ENCODE assay signal across 21 cellular contexts in the genomic region with DNA sequence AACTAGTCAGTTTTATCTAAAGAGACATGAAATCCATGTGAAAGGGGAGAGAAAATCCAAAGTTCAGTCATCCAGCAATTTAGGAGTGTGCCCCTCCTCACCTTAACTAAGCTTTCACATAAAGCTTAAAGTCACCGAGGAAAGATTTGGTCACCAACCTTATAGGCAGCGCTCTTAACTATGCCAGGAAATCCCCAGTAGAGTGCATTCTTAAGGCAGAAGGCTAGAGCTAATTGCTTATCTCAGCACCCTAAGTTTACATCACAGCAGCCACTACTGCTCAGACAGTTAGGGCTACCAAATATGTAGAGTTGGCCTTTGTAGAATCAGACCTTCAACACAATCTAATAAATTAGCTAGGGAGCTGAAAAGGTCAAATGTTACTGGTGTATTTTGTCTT. TPM values are rescaled to one million over a fixed set of nuclear protein-coding genes. Genes with fewer than 3 reads are reported as not detected.
DNase-seq lines count a peak whose midpoint lies in the region; ATAC-seq and TF ChIP-seq lines count a peak whose summit lies in the region.
"Had no signal": no experiment of that assay in that cellular context is flagged by ENCODE, and none has a peak within 500 bp of the region (broad histone marks: within the 10 kb centered on the region; RNA-seq: fewer than 3 reads in every experiment).

No MANE protein-coding gene starts in this region.

- intact Hi-C loops in left ventricle myocardium superior (cut with micrococcal nuclease) = no loop called here

- H3K27me3 ChIP-seq in right atrium auricular region = no peaks in the 10 kb centered on the region
- H3K27me3 ChIP-seq in mesenchymal stem cell (ENCODE audit: control insufficient read depth in 1 of 2, insufficient read depth in 1 of 2, low read length in 2 of 2) = no peaks in the 10 kb centered on the region
- H3K27me3 ChIP-seq: esophagus muscularis mucosa had no signal

- H3K79me1 ChIP-seq in mesenchymal stem cell (replicated peaks; ENCODE audit: low read length, poor library complexity, severe bottlenecking) = peaks cover 21% of the 10 kb centered on the region

- peaks cover 60% of the 10 kb centered on the region for H3K36me3 Mint-ChIP-seq in activated T-helper 17 cell treated with anti-CD3 and anti-CD28 coated beads, Interleukin-2, amount 50 U/mL, for 72 hours (ENCODE audit: low read depth)

- WGBS in mesenchymal stem cell = 15% methylated on average over 2 of the region's 2 CpGs

- no peak for ATAC-seq in left ventricle myocardium superior
- ATAC-seq in activated T-helper 17 cell treated with anti-CD3 and anti-CD28 coated beads, Interleukin-2, amount 50 U/mL, for 72 hours (replicated peaks) = peak; percentile 94
- ATAC-seq: naive thymus-derived CD4-positive, alpha-beta T cell had no signal

- no peak for TF ChIP-seq CTCF in right atrium auricular region (IDR thresholded peaks at IDR 0.05)

- H2AFZ ChIP-seq in mesenchymal stem cell (ENCODE audit: low read depth, low read length) = no peak overlapping the region

- H2BK12ac ChIP-seq in mesenchymal stem cell (ENCODE audit: low read length in 2 of 2) = no peak overlapping the region

- H3K9ac ChIP-seq in mesenchymal stem cell (ENCODE audit: low read length) = no peak overlapping the region

- peaks cover 0 to 37% of the 10 kb centered on the region in 2 donors for H3K4me1 ChIP-seq in right atrium auricular region
- H3K4me1 ChIP-seq in mesenchymal stem cell (ENCODE audit: control insufficient read depth, insufficient read depth, low read depth, low read length) = peaks cover 6% of the 10 kb centered on the region

- H2AK5ac ChIP-seq in mesenchymal stem cell (ENCODE audit: low read length, severe bottlenecking) = no peak overlapping the region

- H3K27ac Mint-ChIP-seq in activated T-helper 17 cell treated with anti-CD3 and anti-CD28 coated beads, Interleukin-2, amount 50 U/mL, for 72 hours = peak overlapping the region; percentile 69

- no peak overlapping the region for H4K91ac ChIP-seq in mesenchymal stem cell (ENCODE audit: low read length)

- no peak overlapping the region for H3K23ac ChIP-seq in mesenchymal stem cell (ENCODE audit: low read length in 2 of 2)

- no peak overlapping the region for H3K18ac ChIP-seq in mesenchymal stem cell (ENCODE audit: low read depth in 1 of 2, low read length in 2 of 2)

- no peak overlapping the region for H3K4ac ChIP-seq in mesenchymal stem cell (ENCODE audit: low read depth in 1 of 2, low read length in 2 of 2)

- DNase-seq in right atrium auricular region (ENCODE audit: low spot score) = no peak
- no peak for DNase-seq in left ventricle myocardium superior
- peak; percentile 80 for DNase-seq in mesenchymal stem cell
- no peak for DNase-seq in OCI-M1 (lab: John Stamatoyannopoulos, UW)
- no peak for DNase-seq in stimulated activated naive CD4-positive, alpha-beta T cell treated with Interleukin-2 at 50 U/mL for 16 hours (lab: John Stamatoyannopoulos, UW)
- DNase-seq in NCI-H146 (lab: John Stamatoyannopoulos, UW) = no peak
- DNase-seq: activated CD4-positive, alpha-beta T cell treated with anti-CD3 and anti-CD28 coated beads for 4 hours; activated gamma-delta T cell; amniotic stem cell; CD8-positive, alpha-beta memory T cell; central memory CD4-positive, alpha-beta T cell; DMS79; HCEC 1CT; naive thymus-derived CD4-positive, alpha-beta T cell; NCI-H187; NK-92 treated with Interleukin-12 subunit alpha and Interleukin-12 subunit beta, amount 100 ng/mL, for 24 hours; RPMI8226; stimulated activated CD8-positive, alpha-beta memory T cell treated with anti-CD3 and anti-CD28 coated beads, Interleukin-4, amount 100 ng/mL, for 48 hours had no signal

- H2BK120ac ChIP-seq in mesenchymal stem cell (ENCODE audit: low read depth, low read length) = no peak overlapping the region

- no peaks in the 10 kb centered on the region for H3K9me3 Mint-ChIP-seq in activated T-helper 17 cell treated with anti-CD3 and anti-CD28 coated beads, Interleukin-2, amount 50 U/mL, for 72 hours
- H3K9me3 Mint-ChIP-seq: CD8-positive, alpha-beta memory T cell; naive thymus-derived CD4-positive, alpha-beta T cell had no signal

- H4K8ac ChIP-seq in mesenchymal stem cell (ENCODE audit: low read length) = no peak overlapping the region

- no peak overlapping the region for H3K14ac ChIP-seq in mesenchymal stem cell (ENCODE audit: low read length in 2 of 2)

- H3K36me3 ChIP-seq in right atrium auricular region (no peaks in the 10 kb centered on the region), mesenchymal stem cell (ENCODE audit: control insufficient read depth in 1 of 2, insufficient read depth in 2 of 2, low read depth in 1 of 2, low read length in 2 of 2) (peaks cover 0 to 33% of the 10 kb centered on the region in 2 experiments)

- no peak overlapping the region for H3K4me2 ChIP-seq in mesenchymal stem cell (ENCODE audit: low read length, poor library complexity, severe bottlenecking)

- H3K9me3 ChIP-seq in right atrium auricular region (no peaks in the 10 kb centered on the region), mesenchymal stem cell (ENCODE audit: control insufficient read depth, low read length) (no peaks in the 10 kb centered on the region)
- H3K9me3 ChIP-seq: esophagus muscularis mucosa had no signal

- H2BK5ac ChIP-seq in mesenchymal stem cell (ENCODE audit: low read depth, low read length, poor library complexity, severe bottlenecking) = no peak overlapping the region

- peak overlapping the region; percentile 22 to 83 for H3K27ac ChIP-seq in right atrium auricular region
- no peak overlapping the region for H3K27ac ChIP-seq in mesenchymal stem cell (ENCODE audit: low read length, poor library complexity, severe bottlenecking)
- H3K27ac ChIP-seq: esophagus muscularis mucosa had no signal

- peaks cover 27% of the 10 kb centered on the region for H3K4me1 Mint-ChIP-seq in activated T-helper 17 cell treated with anti-CD3 and anti-CD28 coated beads, Interleukin-2, amount 50 U/mL, for 72 hours

- no peak overlapping the region for H3K4me3 ChIP-seq in right atrium auricular region
- H3K4me3 ChIP-seq in mesenchymal stem cell (ENCODE audit: insufficient read depth in 1 of 2, low read depth in 1 of 2, low read length in 2 of 2) = no peak overlapping the region
- H3K4me3 ChIP-seq: esophagus muscularis mucosa, lung had no signal

- H3K4me3 Mint-ChIP-seq in activated T-helper 17 cell treated with anti-CD3 and anti-CD28 coated beads, Interleukin-2, amount 50 U/mL, for 72 hours = peak overlapping the region; percentile 27
- H3K4me3 Mint-ChIP-seq: naive thymus-derived CD4-positive, alpha-beta T cell had no signal

- no peaks in the 10 kb centered on the region for H3K27me3 Mint-ChIP-seq in activated T-helper 17 cell treated with anti-CD3 and anti-CD28 coated beads, Interleukin-2, amount 50 U/mL, for 72 hours
- H3K27me3 Mint-ChIP-seq: CD8-positive, alpha-beta memory T cell; naive thymus-derived CD4-positive, alpha-beta T cell had no signal

- no peak overlapping the region for H2BK15ac ChIP-seq in mesenchymal stem cell (ENCODE audit: low read depth, poor library complexity, severe bottlenecking)

RNA-seq across cellular contexts. Expression of gene MTPN, which starts 47.9 kb away (rescaled TPM):
- total RNA-seq in right atrium auricular region = 100 to 1,000 TPM in 1 of 2 donors, 10 to 100 TPM in 1; 91.9 to 103 TPM
- total RNA-seq in left ventricle myocardium superior = 75.2 TPM
- 100 to 1,000 TPM in 1 of 2 donors, 10 to 100 TPM in 1; 99.7 to 149 TPM for total RNA-seq in activated T-helper 17 cell treated with anti-CD3 and anti-CD28 coated beads, Interleukin-2, amount 50 U/mL, for 72 hours
- polyA plus RNA-seq in mesenchymal stem cell (2013, experiment 1 of 2) = 156 TPM
- 152 TPM for polyA plus RNA-seq in mesenchymal stem cell (2013, experiment 2 of 2)
